In genomic region chr3:194685050-194685722, GRCh38 we compare ENCODE assay signal across 8 cellular contexts. TPM values are rescaled to one million over a fixed set of nuclear protein-coding genes. Genes with fewer than 3 reads are reported as not detected.
A peak's percentile ranks its signal among the peaks of the same experiment; 100 is the strongest.
DNase-seq lines count a peak whose midpoint lies in the region; ATAC-seq, FAIRE-seq and TF ChIP-seq lines count a peak whose summit lies in the region.

No MANE protein-coding gene starts in this region.

- H3K9me3 Mint-ChIP-seq in immature natural killer cell = no peaks in the 10 kb centered on the region

- H3K4me2 ChIP-seq in HepG2 (ENCODE audit: low read depth, low read length) = peak overlapping the region; percentile 84

- TF ChIP-seq CTCF in HepG2 (CRISPR knock-in tag; IDR thresholded peaks at IDR 0.05) (no peak), right lobe of liver (IDR thresholded peaks at IDR 0.05) (no peak), upper lobe of left lung (IDR thresholded peaks at IDR 0.05) (no peak)

- H3K4me3 ChIP-seq in HepG2 (replicated peaks in 1 of 3; ENCODE audit: insufficient read depth in 1 of 3, low read depth in 2 of 3, low read length in 3 of 3) (peak overlapping the region; percentile 56 to 77 (median 69)), right lobe of liver (peak overlapping the region in 1 of 3 donors; percentile 61), upper lobe of left lung (peak overlapping the region in 3 of 4 donors; percentile 68 to 75 (median 72))

- TF ChIP-seq RAD21 in HepG2 (CRISPR knock-in tag; IDR thresholded peaks at IDR 0.05) = no peak

- H3K4me3 Mint-ChIP-seq in T-helper 17 cell (peak overlapping the region; percentile 95), immature natural killer cell (peak overlapping the region; percentile 96 to 100 (median 99))

- POLR2A ChIA-PET in HepG2 (lab: Yijun Ruan, JAX) = interaction anchor here (1.0 to 2.7 kb wide), 3 partner anchors 13 to 585 kb away, joined by 5 to 11 read pairs (median 6); partner anchors contain the start of genes LSG1 and XXYLT1

- intact Hi-C loops in HepG2 (cut with micrococcal nuclease; ENCODE audit: unreplicated experiment) (loop anchor here (5.0 to 10.0 kb wide), 3 partner anchors 37 to 840 kb away; no protein-coding TSS in a partner anchor), right lobe of liver (cut with DNase I) (no loop called here)

- H3K27ac Mint-ChIP-seq in T-helper 17 cell (peak overlapping the region; percentile 65), immature natural killer cell (peak overlapping the region; percentile 81 to 94 (median 90))

- BruUV-seq in HepG2 (replicated peaks; lab: Mats Ljungman, UMichigan) = no TSS peak

- no peak for FAIRE-seq in HepG2 (lab: Jason Lieb, UNC)

- no peaks in the 10 kb centered on the region for H3K36me3 ChIP-seq in HepG2 (replicated peaks in 1 of 2; ENCODE audit: control insufficient read depth in 1 of 2, insufficient read depth in 2 of 2, low read length in 2 of 2)
- no peaks in the 10 kb centered on the region for H3K36me3 ChIP-seq in right lobe of liver
- no peaks in the 10 kb centered on the region for H3K36me3 ChIP-seq in upper lobe of left lung

- H3K9me3 ChIP-seq in HepG2 (ENCODE audit: low read length) (no peaks in the 10 kb centered on the region), right lobe of liver (no peaks in the 10 kb centered on the region), T-helper 17 cell (ENCODE audit: control insufficient read depth, low read length, poor library complexity, severe bottlenecking) (no peaks in the 10 kb centered on the region), upper lobe of left lung (no peaks in the 10 kb centered on the region)

- no peaks in the 10 kb centered on the region for H4K20me1 ChIP-seq in HepG2 (ENCODE audit: insufficient read depth, low read length)

- in situ Hi-C loops in HepG2 (cut with HindIII; ENCODE audit: extremely low pct_ligation_motif_present, low pct_unique_long_range_greater_than_20kb) = loop anchor here (5.0 to 10.0 kb wide), 3 partner anchors 60 to 422 kb away; no protein-coding TSS in a partner anchor

- no peak overlapping the region for H3K27ac ChIP-seq in HepG2 (ENCODE audit: extremely low read length, insufficient read depth, low read length)
- H3K27ac ChIP-seq in right lobe of liver = peak overlapping the region in 1 of 3 donors; percentile 45
- H3K27ac ChIP-seq in upper lobe of left lung = peak overlapping the region; percentile 80 to 86 (median 85)

- TF ChIP-seq POLR2A in HepG2 (IDR thresholded peaks at IDR 0.05; ENCODE audit: insufficient read depth in 1 of 2, low read depth in 2 of 2, low read length in 2 of 2) (no peak), right lobe of liver (IDR thresholded peaks at IDR 0.05) (no peak), upper lobe of left lung (IDR thresholded peaks at IDR 0.05) (no peak)

- no peaks in the 10 kb centered on the region for H3K79me2 ChIP-seq in HepG2 (ENCODE audit: insufficient read depth, low read length)

- H3K9ac ChIP-seq in HepG2 (ENCODE audit: insufficient read depth, low read depth, low read length) = 0 out of 2 replicates have a peak overlapping the region, but pooled peaks have one; percentile 55

- H3K36me3 Mint-ChIP-seq in T-helper 17 cell (ENCODE audit: low read depth) = no peaks in the 10 kb centered on the region
- peaks cover 0 to 4% (median 3%) of the 10 kb centered on the region in 3 donors for H3K36me3 Mint-ChIP-seq in immature natural killer cell

- peaks cover 0 to 31% of the 10 kb centered on the region in 2 experiments; a peak in 1 of 5 replicates for H3K27me3 ChIP-seq in HepG2 (ENCODE audit: control insufficient read depth in 1 of 2, insufficient read depth in 2 of 2, low read length in 2 of 2)
- peaks cover 0 to 11% of the 10 kb centered on the region in 2 donors for H3K27me3 ChIP-seq in right lobe of liver
- no peaks in the 10 kb centered on the region for H3K27me3 ChIP-seq in upper lobe of left lung

- H3K4me1 ChIP-seq in HepG2 (ENCODE audit: insufficient read depth, low read length) (peaks cover 74% of the 10 kb centered on the region), right lobe of liver (peaks cover 0 to 32% (median 3%) of the 10 kb centered on the region in 4 donors), upper lobe of left lung (peaks cover 30 to 56% (median 55%) of the 10 kb centered on the region in 4 donors)

- CTCF ChIA-PET in HepG2 (lab: Yijun Ruan, JAX; ENCODE audit: low intra/inter-chr PET ratio, low total read pairs) = interaction anchor here (1.1 kb wide), 1 partner anchor 300 kb away, joined by 4 read pairs; no protein-coding TSS in a partner anchor

- H2AFZ ChIP-seq in HepG2 (ENCODE audit: low read length) = no peak overlapping the region

- H3K4me1 Mint-ChIP-seq in T-helper 17 cell = peaks cover 40% of the 10 kb centered on the region
- peaks cover 56 to 62% of the 10 kb centered on the region in 2 donors for H3K4me1 Mint-ChIP-seq in immature natural killer cell

- no peak for ATAC-seq in HepG2
- ATAC-seq in right lobe of liver = no peak
- peak; percentile 22 for ATAC-seq in T-helper 17 cell
- ATAC-seq in upper lobe of left lung (ENCODE audit: low FRiP score in 2 of 2) = no peak

- H3K27me3 Mint-ChIP-seq in T-helper 17 cell (peaks cover under 1% of the 10 kb centered on the region), immature natural killer cell (ENCODE audit: low read depth in 3 of 3) (peaks cover 6 to 22% (median 20%) of the 10 kb centered on the region in 3 donors)

- TF ChIP-seq EP300 in HepG2 (IDR thresholded peaks at IDR 0.05; ENCODE audit: low read depth in 2 of 2, low read length in 2 of 2) (no peak), HepG2 (CRISPR knock-in tag; IDR thresholded peaks at IDR 0.05; ENCODE audit: borderline replicate concordance) (no peak), upper lobe of left lung (IDR thresholded peaks at IDR 0.05) (no peak)

- 51% methylated on average over 13 of the region's 15 CpGs for WGBS in HepG2 (ENCODE audit: low lambda C conversion rate)
- WGBS in right lobe of liver (ENCODE audit: insufficient coverage, low coverage, low lambda C conversion rate, missing lambda C conversion rate) = 35% methylated on average over 14 of the region's 15 CpGs
- WGBS in upper lobe of left lung, 2 donors = 50 to 52% methylated on average over 13 to 15 of the region's 15 CpGs

- DNase-seq in HepG2 (ENCODE audit: low spot score) = no peak
- no peak for DNase-seq in right lobe of liver
- DNase-seq in T-helper 17 cell = no peak
- no peak for DNase-seq in immature natural killer cell
- DNase-seq in upper lobe of left lung = no peak
- no peak for DNase-seq in SHP77 treated with DMSO at 0.1 percent for 48 hours (lab: John Stamatoyannopoulos, UW)
- DNase-seq in NCI-H2171 (lab: John Stamatoyannopoulos, UW) = no peak
- no peak for DNase-seq in NCI-H1048 (lab: John Stamatoyannopoulos, UW)

RNA-seq across cellular contexts. Expression of gene FAM43A, which starts 0.5 kb away (rescaled TPM):
- 0.42 and 0.91 TPM in 2 replicates for total RNA-seq in HepG2 (2016; rRNA removed; fragmentation: Illumina TruSeq; extraction: Trizol)
- 0.18 and 0.20 TPM in 2 replicates for total RNA-seq in HepG2 (2016; cell fraction: cytosol; rRNA removed; fragmentation: Illumina TruSeq; extraction: Trizol; ENCODE audit: low read depth)
- total RNA-seq in HepG2 (2016; cell fraction: insoluble cytoplasmic fraction; rRNA removed; fragmentation: Illumina TruSeq; extraction: Trizol) = 0.55 and 0.93 TPM in 2 replicates
- 0.69 and 0.74 TPM in 2 replicates for total RNA-seq in HepG2 (2016; cell fraction: membrane; rRNA removed; fragmentation: Illumina TruSeq; extraction: Trizol)
- 0.31 and 0.81 TPM in 2 replicates for total RNA-seq in HepG2 (2016; cell fraction: nucleus; rRNA removed; fragmentation: Illumina TruSeq; extraction: Trizol)
- 1.5 and 1.8 TPM in 2 replicates for polyA plus RNA-seq in HepG2 (2011; rRNA removed)
- polyA plus RNA-seq in HepG2 (2011; cell fraction: cytosol; rRNA removed) = 1.5 and 3.9 TPM in 2 replicates
- polyA plus RNA-seq in HepG2 (2011; cell fraction: nucleus; rRNA removed) = 3.8 and 4.4 TPM in 2 replicates
- 0.38 and 0.64 TPM in 2 replicates for polyA plus RNA-seq in HepG2 (2012)
- 0.08 and 0.19 TPM in 2 replicates for polyA plus RNA-seq in HepG2 (2016; cell fraction: cytosol; fragmentation: Illumina TruSeq; extraction: Trizol; ENCODE audit: low read depth)
- polyA plus RNA-seq in HepG2 (2016; cell fraction: insoluble cytoplasmic fraction; fragmentation: Illumina TruSeq; extraction: Trizol; ENCODE audit: low read depth) = 0.67 and 0.83 TPM in 2 replicates
- 0.63 and 0.93 TPM in 2 replicates for polyA plus RNA-seq in HepG2 (2016; cell fraction: membrane; fragmentation: Illumina TruSeq; extraction: Trizol; ENCODE audit: low read depth)
- polyA plus RNA-seq in HepG2 (2016; cell fraction: nucleus; fragmentation: Illumina TruSeq; extraction: Trizol; ENCODE audit: insufficient read depth, low read depth) = 1.1 and 1.2 TPM in 2 replicates
- 1.5 and 4.9 TPM in 2 replicates for polyA minus RNA-seq in HepG2 (2011; rRNA and poly(A)+ RNA removed; ENCODE audit: low replicate concordance)
- polyA minus RNA-seq in HepG2 (2011; cell fraction: cytosol; rRNA and poly(A)+ RNA removed) = 1.5 and 1.8 TPM in 2 replicates
- 0.99 and 1.4 TPM in 2 replicates for polyA minus RNA-seq in HepG2 (2011; cell fraction: nucleus; rRNA and poly(A)+ RNA removed)
- 1 to 10 TPM; 1.0 to 8.4 (median 5.3) TPM for total RNA-seq in right lobe of liver
- total RNA-seq in T-helper 17 cell = 1 to 10 TPM; 2.9 to 5.5 TPM
- 10 to 100 TPM; 15.7 to 58.9 (median 28.5) TPM for polyA plus RNA-seq in immature natural killer cell
- 10 to 100 TPM in 5 of 6 donors, 1 to 10 TPM in 1; 7.6 to 32.3 (median 14.4) TPM for total RNA-seq in upper lobe of left lung

RNA-seq across cellular contexts. Expression of gene LSG1, which starts 13.2 kb away (rescaled TPM):
- total RNA-seq in HepG2 (2016; rRNA removed; fragmentation: Illumina TruSeq; extraction: Trizol) = 19.3 and 32.1 TPM in 2 replicates
- 3.2 and 3.8 TPM in 2 replicates for total RNA-seq in HepG2 (2016; cell fraction: cytosol; rRNA removed; fragmentation: Illumina TruSeq; extraction: Trizol; ENCODE audit: low read depth)
- total RNA-seq in HepG2 (2016; cell fraction: insoluble cytoplasmic fraction; rRNA removed; fragmentation: Illumina TruSeq; extraction: Trizol) = 22.5 and 34.8 TPM in 2 replicates
- 6.8 and 8.5 TPM in 2 replicates for total RNA-seq in HepG2 (2016; cell fraction: membrane; rRNA removed; fragmentation: Illumina TruSeq; extraction: Trizol)
- 46.5 and 54.1 TPM in 2 replicates for total RNA-seq in HepG2 (2016; cell fraction: nucleus; rRNA removed; fragmentation: Illumina TruSeq; extraction: Trizol)
- 19.6 and 21.4 TPM in 2 replicates for polyA plus RNA-seq in HepG2 (2011; rRNA removed)
- polyA plus RNA-seq in HepG2 (2011; cell fraction: cytosol; rRNA removed) = 7.4 and 8.9 TPM in 2 replicates
- 30.7 and 32.0 TPM in 2 replicates for polyA plus RNA-seq in HepG2 (2011; cell fraction: nucleus; rRNA removed)
- polyA plus RNA-seq in HepG2 (2012) = 10.8 and 12.4 TPM in 2 replicates
- 1.7 and 1.8 TPM in 2 replicates for polyA plus RNA-seq in HepG2 (2016; cell fraction: cytosol; fragmentation: Illumina TruSeq; extraction: Trizol; ENCODE audit: low read depth)
- polyA plus RNA-seq in HepG2 (2016; cell fraction: insoluble cytoplasmic fraction; fragmentation: Illumina TruSeq; extraction: Trizol; ENCODE audit: low read depth) = 14.0 and 14.1 TPM in 2 replicates
- 2.6 and 3.8 TPM in 2 replicates for polyA plus RNA-seq in HepG2 (2016; cell fraction: membrane; fragmentation: Illumina TruSeq; extraction: Trizol; ENCODE audit: low read depth)
- polyA plus RNA-seq in HepG2 (2016; cell fraction: nucleus; fragmentation: Illumina TruSeq; extraction: Trizol; ENCODE audit: insufficient read depth, low read depth) = 79.8 and 79.9 TPM in 2 replicates
- 28.9 and 136 TPM in 2 replicates for polyA minus RNA-seq in HepG2 (2011; rRNA and poly(A)+ RNA removed; ENCODE audit: low replicate concordance)
- polyA minus RNA-seq in HepG2 (2011; cell fraction: cytosol; rRNA and poly(A)+ RNA removed) = 6.3 and 10.3 TPM in 2 replicates
- 49.8 and 65.3 TPM in 2 replicates for polyA minus RNA-seq in HepG2 (2011; cell fraction: nucleus; rRNA and poly(A)+ RNA removed)
- total RNA-seq in right lobe of liver = 10 to 100 TPM; 13.7 to 23.2 (median 18.0) TPM
- 10 to 100 TPM; 42.0 to 52.6 TPM for total RNA-seq in T-helper 17 cell
- 10 to 100 TPM in 2 of 3 donors, 1 to 10 TPM in 1; 3.3 to 30.7 (median 11.1) TPM for polyA plus RNA-seq in immature natural killer cell
- total RNA-seq in upper lobe of left lung = 10 to 100 TPM; 21.6 to 42.6 (median 34.7) TPM

RNA-seq across cellular contexts. Expression of gene TMEM44, which starts 52.0 kb away (rescaled TPM):
- total RNA-seq in HepG2 (2016; rRNA removed; fragmentation: Illumina TruSeq; extraction: Trizol) = 3.2 and 7.3 TPM in 2 replicates
- 2.0 and 2.5 TPM in 2 replicates for total RNA-seq in HepG2 (2016; cell fraction: cytosol; rRNA removed; fragmentation: Illumina TruSeq; extraction: Trizol; ENCODE audit: low read depth)
- total RNA-seq in HepG2 (2016; cell fraction: insoluble cytoplasmic fraction; rRNA removed; fragmentation: Illumina TruSeq; extraction: Trizol) = 2.4 and 7.8 TPM in 2 replicates
- total RNA-seq in HepG2 (2016; cell fraction: membrane; rRNA removed; fragmentation: Illumina TruSeq; extraction: Trizol) = 3.7 and 4.9 TPM in 2 replicates
- total RNA-seq in HepG2 (2016; cell fraction: nucleus; rRNA removed; fragmentation: Illumina TruSeq; extraction: Trizol) = 8.7 and 10.7 TPM in 2 replicates
- polyA plus RNA-seq in HepG2 (2011; rRNA removed) = 13.8 and 16.0 TPM in 2 replicates
- polyA plus RNA-seq in HepG2 (2011; cell fraction: cytosol; rRNA removed) = 8.3 and 8.8 TPM in 2 replicates
- 49.0 and 57.1 TPM in 2 replicates for polyA plus RNA-seq in HepG2 (2011; cell fraction: nucleus; rRNA removed)
- 6.3 and 10.4 TPM in 2 replicates for polyA plus RNA-seq in HepG2 (2012)
- polyA plus RNA-seq in HepG2 (2016; cell fraction: cytosol; fragmentation: Illumina TruSeq; extraction: Trizol; ENCODE audit: low read depth) = 1.9 and 2.6 TPM in 2 replicates
- polyA plus RNA-seq in HepG2 (2016; cell fraction: insoluble cytoplasmic fraction; fragmentation: Illumina TruSeq; extraction: Trizol; ENCODE audit: low read depth) = 3.4 and 3.6 TPM in 2 replicates
- polyA plus RNA-seq in HepG2 (2016; cell fraction: membrane; fragmentation: Illumina TruSeq; extraction: Trizol; ENCODE audit: low read depth) = 3.5 and 4.2 TPM in 2 replicates
- polyA plus RNA-seq in HepG2 (2016; cell fraction: nucleus; fragmentation: Illumina TruSeq; extraction: Trizol; ENCODE audit: insufficient read depth, low read depth) = 34.3 and 35.9 TPM in 2 replicates
- polyA minus RNA-seq in HepG2 (2011; rRNA and poly(A)+ RNA removed; ENCODE audit: low replicate concordance) = 11.5 and 19.4 TPM in 2 replicates
- 2.8 and 4.9 TPM in 2 replicates for polyA minus RNA-seq in HepG2 (2011; cell fraction: cytosol; rRNA and poly(A)+ RNA removed)
- 13.4 and 15.0 TPM in 2 replicates for polyA minus RNA-seq in HepG2 (2011; cell fraction: nucleus; rRNA and poly(A)+ RNA removed)
- total RNA-seq in right lobe of liver = 1 to 10 TPM; 2.2 to 6.8 (median 4.2) TPM
- under 1 TPM; 0.87 to 0.94 TPM for total RNA-seq in T-helper 17 cell
- polyA plus RNA-seq in immature natural killer cell = 1 to 10 TPM in 2 of 3 donors, not detected in 1; 1.4 TPM
- total RNA-seq in upper lobe of left lung = 10 to 100 TPM; 12.9 to 39.3 (median 22.1) TPM
